ENCODE assay signal across 1 cellular context in the genomic region with DNA sequence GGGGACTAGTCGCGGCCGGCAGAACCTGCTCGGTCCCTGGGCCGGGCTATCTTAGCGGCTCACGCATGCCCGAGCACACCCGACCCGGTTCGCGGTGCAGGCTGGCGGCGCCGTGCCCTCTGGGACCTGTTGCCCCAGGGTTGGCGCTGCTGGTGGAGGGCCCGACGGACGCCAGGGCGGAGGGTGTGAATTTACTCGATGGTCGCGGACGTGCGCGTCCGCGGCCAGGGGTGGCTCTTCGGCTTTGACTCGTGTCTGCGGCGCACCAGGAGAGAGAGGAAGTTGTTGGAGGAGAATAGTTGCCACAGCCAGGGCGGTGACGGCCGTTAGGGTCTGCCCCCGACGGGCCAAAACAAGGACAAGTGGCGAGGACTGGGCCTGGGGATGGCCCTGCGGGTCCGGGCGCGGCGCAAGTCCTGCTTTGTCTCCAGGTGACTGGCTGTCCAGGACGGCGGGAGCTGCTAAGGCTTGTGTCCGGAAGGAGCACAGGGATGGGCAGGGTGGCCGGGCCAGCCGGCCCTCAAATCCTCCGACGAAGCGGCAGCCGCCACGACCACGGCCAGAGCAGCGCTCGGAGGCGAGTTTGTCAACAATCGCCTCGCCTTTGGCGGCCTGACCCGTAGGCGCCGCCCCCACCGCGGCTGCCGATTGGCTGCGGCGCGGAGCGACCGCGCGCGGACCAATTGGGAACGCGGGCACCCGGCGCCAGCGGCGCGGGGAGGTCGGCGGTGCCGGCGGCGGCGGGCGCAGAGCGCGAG.
TF ChIP-seq lines count a peak whose summit lies in the region.

No MANE protein-coding gene starts in this region.

TF ChIP-seq in K562, 482 proteins besides CTCF, POLR2A, EP300 and RAD21 (continued from another document and continues in another):
- TF ChIP-seq, protein P1, sequence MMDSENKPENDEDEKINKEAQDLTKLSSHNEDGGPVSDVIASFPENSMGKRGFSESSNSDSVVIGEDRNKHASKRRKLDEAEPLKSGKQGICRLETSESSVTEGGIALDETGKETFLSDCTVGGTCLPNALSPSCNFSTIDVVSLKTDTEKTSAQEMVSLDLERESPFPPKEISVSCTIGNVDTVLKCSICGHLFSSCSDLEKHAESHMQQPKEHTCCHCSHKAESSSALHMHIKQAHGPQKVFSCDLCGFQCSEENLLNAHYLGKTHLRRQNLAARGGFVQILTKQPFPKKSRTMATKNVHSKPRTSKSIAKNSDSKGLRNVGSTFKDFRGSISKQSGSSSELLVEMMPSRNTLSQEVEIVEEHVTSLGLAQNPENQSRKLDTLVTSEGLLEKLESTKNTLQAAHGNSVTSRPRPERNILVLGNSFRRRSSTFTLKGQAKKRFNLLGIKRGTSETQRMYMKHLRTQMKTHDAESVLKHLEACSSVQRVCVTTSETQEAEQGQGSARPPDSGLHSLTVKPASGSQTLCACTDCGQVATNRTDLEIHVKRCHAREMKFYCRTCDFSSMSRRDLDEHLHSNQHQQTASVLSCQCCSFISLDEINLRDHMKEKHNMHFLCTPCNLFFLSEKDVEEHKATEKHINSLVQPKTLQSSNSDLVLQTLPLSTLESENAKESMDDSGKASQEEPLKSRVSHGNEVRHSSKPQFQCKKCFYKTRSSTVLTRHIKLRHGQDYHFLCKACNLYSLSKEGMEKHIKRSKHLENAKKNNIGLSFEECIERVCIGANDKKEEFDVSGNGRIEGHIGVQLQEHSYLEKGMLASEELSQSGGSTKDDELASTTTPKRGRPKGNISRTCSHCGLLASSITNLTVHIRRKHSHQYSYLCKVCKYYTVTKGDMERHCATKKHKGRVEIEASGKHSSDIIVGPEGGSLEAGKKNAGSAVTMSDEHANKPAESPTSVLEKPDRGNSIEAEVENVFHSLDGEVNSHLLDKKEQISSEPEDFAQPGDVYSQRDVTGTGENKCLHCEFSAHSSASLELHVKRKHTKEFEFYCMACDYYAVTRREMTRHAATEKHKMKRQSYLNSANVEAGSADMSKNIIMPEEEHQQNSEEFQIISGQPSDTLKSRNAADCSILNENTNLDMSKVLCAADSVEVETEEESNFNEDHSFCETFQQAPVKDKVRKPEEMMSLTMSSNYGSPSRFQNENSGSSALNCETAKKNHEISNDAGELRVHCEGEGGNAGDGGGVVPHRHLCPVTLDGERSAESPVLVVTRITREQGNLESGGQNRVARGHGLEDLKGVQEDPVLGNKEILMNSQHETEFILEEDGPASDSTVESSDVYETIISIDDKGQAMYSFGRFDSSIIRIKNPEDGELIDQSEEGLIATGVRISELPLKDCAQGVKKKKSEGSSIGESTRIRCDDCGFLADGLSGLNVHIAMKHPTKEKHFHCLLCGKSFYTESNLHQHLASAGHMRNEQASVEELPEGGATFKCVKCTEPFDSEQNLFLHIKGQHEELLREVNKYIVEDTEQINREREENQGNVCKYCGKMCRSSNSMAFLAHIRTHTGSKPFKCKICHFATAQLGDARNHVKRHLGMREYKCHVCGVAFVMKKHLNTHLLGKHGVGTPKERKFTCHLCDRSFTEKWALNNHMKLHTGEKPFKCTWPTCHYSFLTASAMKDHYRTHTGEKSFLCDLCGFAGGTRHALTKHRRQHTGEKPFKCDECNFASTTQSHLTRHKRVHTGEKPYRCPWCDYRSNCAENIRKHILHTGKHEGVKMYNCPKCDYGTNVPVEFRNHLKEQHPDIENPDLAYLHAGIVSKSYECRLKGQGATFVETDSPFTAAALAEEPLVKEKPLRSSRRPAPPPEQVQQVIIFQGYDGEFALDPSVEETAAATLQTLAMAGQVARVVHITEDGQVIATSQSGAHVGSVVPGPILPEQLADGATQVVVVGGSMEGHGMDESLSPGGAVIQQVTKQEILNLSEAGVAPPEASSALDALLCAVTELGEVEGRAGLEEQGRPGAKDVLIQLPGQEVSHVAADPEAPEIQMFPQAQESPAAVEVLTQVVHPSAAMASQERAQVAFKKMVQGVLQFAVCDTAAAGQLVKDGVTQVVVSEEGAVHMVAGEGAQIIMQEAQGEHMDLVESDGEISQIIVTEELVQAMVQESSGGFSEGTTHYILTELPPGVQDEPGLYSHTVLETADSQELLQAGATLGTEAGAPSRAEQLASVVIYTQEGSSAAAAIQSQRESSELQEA (IDR thresholded peaks at IDR 0.05; ENCODE audit: low read depth), result no peak
- TF ChIP-seq CTBP1 (IDR thresholded peaks at IDR 0.05; ENCODE audit: borderline replicate concordance) (peak; percentile 99), NR2F6 (CRISPR knock-in tag; IDR thresholded peaks at IDR 0.05) (no peak), SMAD1 (IDR thresholded peaks at IDR 0.05; ENCODE audit: low read depth, low read length, partially characterized antibody) (no peak), FOXM1 (IDR thresholded peaks at IDR 0.05; ENCODE audit: low read depth) (no peak), FOXM1 (CRISPR knock-in tag; IDR thresholded peaks at IDR 0.05; ENCODE audit: low read depth) (0 out of 2 replicates have a peak, but pooled peaks have one; percentile 40), CHD2 (IDR thresholded peaks at IDR 0.05; ENCODE audit: low read depth, low read length) (no peak; the same call in 1 of the 2 replicates), MYBL2 (IDR thresholded peaks at IDR 0.05; ENCODE audit: low read depth) (no peak), MYBL2 (CRISPR knock-in tag; IDR thresholded peaks at IDR 0.05; ENCODE audit: borderline replicate concordance) (no peak), SRSF3 (IDR thresholded peaks at IDR 0.05; ENCODE audit: insufficient read depth, low read length) (no peak), ZNF75A (CRISPR knock-in tag; IDR thresholded peaks at IDR 0.05) (no peak), ZNF354B (CRISPR knock-in tag; IDR thresholded peaks at IDR 0.05) (no peak), RB1 (IDR thresholded peaks at IDR 0.05; ENCODE audit: low read depth) (peak; percentile 87), ZNF717 (CRISPR knock-in tag; IDR thresholded peaks at IDR 0.05) (no peak), GATAD2A (IDR thresholded peaks at IDR 0.05) (no peak), MTF1 (CRISPR knock-in tag; IDR thresholded peaks at IDR 0.05; ENCODE audit: borderline replicate concordance) (no peak), L3MBTL2 (IDR thresholded peaks at IDR 0.05) (peak; percentile 93), HNRNPL (IDR thresholded peaks at IDR 0.05; ENCODE audit: low read depth, low read length) (peak; percentile 16; the same call in 1 of the 2 replicates), CXXC5 (CRISPR knock-in tag; IDR thresholded peaks at IDR 0.05) (peak; percentile 86; the same call in 1 of the 2 replicates), PTRF (tag; IDR thresholded peaks at IDR 0.05) (no peak), RBM17 (IDR thresholded peaks at IDR 0.05; ENCODE audit: borderline replicate concordance, low read depth, low read length) (no peak), TEAD4 (IDR thresholded peaks at IDR 0.05; ENCODE audit: low read length) (no peak), TEAD4 (CRISPR knock-in tag; IDR thresholded peaks at IDR 0.05; ENCODE audit: borderline replicate concordance) (no peak), CSDE1 (IDR thresholded peaks at IDR 0.05) (no peak), ZBED1 (IDR thresholded peaks at IDR 0.05) (no peak), E2F3 (CRISPR knock-in tag; IDR thresholded peaks at IDR 0.05) (no peak), XRCC3 (IDR thresholded peaks at IDR 0.05) (no peak), ZNF583 (CRISPR knock-in tag; IDR thresholded peaks at IDR 0.05) (no peak), MAFF (IDR thresholded peaks at IDR 0.05; ENCODE audit: low read length) (no peak), NONO (IDR thresholded peaks at IDR 0.05; ENCODE audit: low read depth in 2 of 2, low read length in 1 of 2) (no peak; a peak in 1 of 4 replicates), CAMTA2 (CRISPR knock-in tag; conservative IDR thresholded peaks at IDR 0.05) (no peak), MED1 (CRISPR knock-in tag; IDR thresholded peaks at IDR 0.05; ENCODE audit: borderline replicate concordance) (no peak), CREBBP (IDR thresholded peaks at IDR 0.05; ENCODE audit: low read depth, low read length) (no peak), MBD2 (IDR thresholded peaks at IDR 0.05; ENCODE audit: borderline replicate concordance, low read depth) (peak; percentile 44; the same call in 1 of the 2 replicates), HEY1 (CRISPR knock-in tag; IDR thresholded peaks at IDR 0.05; ENCODE audit: borderline replicate concordance) (no peak), PCBP1 (IDR thresholded peaks at IDR 0.05; ENCODE audit: low read depth, low read length, poor library complexity, severe bottlenecking) (no peak)
- TF ChIP-seq, protein P2, sequence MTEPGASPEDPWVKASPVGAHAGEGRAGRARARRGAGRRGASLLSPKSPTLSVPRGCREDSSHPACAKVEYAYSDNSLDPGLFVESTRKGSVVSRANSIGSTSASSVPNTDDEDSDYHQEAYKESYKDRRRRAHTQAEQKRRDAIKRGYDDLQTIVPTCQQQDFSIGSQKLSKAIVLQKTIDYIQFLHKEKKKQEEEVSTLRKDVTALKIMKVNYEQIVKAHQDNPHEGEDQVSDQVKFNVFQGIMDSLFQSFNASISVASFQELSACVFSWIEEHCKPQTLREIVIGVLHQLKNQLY (CRISPR knock-in tag; conservative IDR thresholded peaks at IDR 0.05), result no peak
- TF ChIP-seq, protein P3, sequence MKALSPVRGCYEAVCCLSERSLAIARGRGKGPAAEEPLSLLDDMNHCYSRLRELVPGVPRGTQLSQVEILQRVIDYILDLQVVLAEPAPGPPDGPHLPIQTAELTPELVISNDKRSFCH (CRISPR knock-in tag; IDR thresholded peaks at IDR 0.05), result no peak
- TF ChIP-seq, protein P3 (tag; IDR thresholded peaks at IDR 0.05), result no peak
- TF ChIP-seq, protein P4, sequence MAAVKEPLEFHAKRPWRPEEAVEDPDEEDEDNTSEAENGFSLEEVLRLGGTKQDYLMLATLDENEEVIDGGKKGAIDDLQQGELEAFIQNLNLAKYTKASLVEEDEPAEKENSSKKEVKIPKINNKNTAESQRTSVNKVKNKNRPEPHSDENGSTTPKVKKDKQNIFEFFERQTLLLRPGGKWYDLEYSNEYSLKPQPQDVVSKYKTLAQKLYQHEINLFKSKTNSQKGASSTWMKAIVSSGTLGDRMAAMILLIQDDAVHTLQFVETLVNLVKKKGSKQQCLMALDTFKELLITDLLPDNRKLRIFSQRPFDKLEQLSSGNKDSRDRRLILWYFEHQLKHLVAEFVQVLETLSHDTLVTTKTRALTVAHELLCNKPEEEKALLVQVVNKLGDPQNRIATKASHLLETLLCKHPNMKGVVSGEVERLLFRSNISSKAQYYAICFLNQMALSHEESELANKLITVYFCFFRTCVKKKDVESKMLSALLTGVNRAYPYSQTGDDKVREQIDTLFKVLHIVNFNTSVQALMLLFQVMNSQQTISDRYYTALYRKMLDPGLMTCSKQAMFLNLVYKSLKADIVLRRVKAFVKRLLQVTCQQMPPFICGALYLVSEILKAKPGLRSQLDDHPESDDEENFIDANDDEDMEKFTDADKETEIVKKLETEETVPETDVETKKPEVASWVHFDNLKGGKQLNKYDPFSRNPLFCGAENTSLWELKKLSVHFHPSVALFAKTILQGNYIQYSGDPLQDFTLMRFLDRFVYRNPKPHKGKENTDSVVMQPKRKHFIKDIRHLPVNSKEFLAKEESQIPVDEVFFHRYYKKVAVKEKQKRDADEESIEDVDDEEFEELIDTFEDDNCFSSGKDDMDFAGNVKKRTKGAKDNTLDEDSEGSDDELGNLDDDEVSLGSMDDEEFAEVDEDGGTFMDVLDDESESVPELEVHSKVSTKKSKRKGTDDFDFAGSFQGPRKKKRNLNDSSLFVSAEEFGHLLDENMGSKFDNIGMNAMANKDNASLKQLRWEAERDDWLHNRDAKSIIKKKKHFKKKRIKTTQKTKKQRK (IDR thresholded peaks at IDR 0.05; ENCODE audit: borderline replicate concordance, low read depth, low read length), result no peak
- TF ChIP-seq, protein P5, sequence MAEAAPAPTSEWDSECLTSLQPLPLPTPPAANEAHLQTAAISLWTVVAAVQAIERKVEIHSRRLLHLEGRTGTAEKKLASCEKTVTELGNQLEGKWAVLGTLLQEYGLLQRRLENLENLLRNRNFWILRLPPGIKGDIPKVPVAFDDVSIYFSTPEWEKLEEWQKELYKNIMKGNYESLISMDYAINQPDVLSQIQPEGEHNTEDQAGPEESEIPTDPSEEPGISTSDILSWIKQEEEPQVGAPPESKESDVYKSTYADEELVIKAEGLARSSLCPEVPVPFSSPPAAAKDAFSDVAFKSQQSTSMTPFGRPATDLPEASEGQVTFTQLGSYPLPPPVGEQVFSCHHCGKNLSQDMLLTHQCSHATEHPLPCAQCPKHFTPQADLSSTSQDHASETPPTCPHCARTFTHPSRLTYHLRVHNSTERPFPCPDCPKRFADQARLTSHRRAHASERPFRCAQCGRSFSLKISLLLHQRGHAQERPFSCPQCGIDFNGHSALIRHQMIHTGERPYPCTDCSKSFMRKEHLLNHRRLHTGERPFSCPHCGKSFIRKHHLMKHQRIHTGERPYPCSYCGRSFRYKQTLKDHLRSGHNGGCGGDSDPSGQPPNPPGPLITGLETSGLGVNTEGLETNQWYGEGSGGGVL (CRISPR knock-in tag; IDR thresholded peaks at IDR 0.05), result no peak
- TF ChIP-seq, protein P6, sequence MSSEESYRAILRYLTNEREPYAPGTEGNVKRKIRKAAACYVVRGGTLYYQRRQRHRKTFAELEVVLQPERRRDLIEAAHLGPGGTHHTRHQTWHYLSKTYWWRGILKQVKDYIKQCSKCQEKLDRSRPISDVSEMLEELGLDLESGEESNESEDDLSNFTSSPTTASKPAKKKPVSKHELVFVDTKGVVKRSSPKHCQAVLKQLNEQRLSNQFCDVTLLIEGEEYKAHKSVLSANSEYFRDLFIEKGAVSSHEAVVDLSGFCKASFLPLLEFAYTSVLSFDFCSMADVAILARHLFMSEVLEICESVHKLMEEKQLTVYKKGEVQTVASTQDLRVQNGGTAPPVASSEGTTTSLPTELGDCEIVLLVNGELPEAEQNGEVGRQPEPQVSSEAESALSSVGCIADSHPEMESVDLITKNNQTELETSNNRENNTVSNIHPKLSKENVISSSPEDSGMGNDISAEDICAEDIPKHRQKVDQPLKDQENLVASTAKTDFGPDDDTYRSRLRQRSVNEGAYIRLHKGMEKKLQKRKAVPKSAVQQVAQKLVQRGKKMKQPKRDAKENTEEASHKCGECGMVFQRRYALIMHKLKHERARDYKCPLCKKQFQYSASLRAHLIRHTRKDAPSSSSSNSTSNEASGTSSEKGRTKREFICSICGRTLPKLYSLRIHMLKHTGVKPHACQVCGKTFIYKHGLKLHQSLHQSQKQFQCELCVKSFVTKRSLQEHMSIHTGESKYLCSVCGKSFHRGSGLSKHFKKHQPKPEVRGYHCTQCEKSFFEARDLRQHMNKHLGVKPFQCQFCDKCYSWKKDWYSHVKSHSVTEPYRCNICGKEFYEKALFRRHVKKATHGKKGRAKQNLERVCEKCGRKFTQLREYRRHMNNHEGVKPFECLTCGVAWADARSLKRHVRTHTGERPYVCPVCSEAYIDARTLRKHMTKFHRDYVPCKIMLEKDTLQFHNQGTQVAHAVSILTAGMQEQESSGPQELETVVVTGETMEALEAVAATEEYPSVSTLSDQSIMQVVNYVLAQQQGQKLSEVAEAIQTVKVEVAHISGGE (CRISPR knock-in tag; IDR thresholded peaks at IDR 0.05), result no peak
- TF ChIP-seq, protein P7, sequence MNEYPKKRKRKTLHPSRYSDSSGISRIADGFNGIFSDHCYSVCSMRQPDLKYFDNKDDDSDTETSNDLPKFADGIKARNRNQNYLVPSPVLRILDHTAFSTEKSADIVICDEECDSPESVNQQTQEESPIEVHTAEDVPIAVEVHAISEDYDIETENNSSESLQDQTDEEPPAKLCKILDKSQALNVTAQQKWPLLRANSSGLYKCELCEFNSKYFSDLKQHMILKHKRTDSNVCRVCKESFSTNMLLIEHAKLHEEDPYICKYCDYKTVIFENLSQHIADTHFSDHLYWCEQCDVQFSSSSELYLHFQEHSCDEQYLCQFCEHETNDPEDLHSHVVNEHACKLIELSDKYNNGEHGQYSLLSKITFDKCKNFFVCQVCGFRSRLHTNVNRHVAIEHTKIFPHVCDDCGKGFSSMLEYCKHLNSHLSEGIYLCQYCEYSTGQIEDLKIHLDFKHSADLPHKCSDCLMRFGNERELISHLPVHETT (CRISPR knock-in tag; conservative IDR thresholded peaks at IDR 0.05 in 1 of 2, IDR thresholded peaks at IDR 0.05 in 1 of 2), result peak in 1 of 2 experiments; percentile 74; a peak in 2 of 4 replicates
